ENCODE assay signal across 24 cellular contexts in the genomic region with DNA sequence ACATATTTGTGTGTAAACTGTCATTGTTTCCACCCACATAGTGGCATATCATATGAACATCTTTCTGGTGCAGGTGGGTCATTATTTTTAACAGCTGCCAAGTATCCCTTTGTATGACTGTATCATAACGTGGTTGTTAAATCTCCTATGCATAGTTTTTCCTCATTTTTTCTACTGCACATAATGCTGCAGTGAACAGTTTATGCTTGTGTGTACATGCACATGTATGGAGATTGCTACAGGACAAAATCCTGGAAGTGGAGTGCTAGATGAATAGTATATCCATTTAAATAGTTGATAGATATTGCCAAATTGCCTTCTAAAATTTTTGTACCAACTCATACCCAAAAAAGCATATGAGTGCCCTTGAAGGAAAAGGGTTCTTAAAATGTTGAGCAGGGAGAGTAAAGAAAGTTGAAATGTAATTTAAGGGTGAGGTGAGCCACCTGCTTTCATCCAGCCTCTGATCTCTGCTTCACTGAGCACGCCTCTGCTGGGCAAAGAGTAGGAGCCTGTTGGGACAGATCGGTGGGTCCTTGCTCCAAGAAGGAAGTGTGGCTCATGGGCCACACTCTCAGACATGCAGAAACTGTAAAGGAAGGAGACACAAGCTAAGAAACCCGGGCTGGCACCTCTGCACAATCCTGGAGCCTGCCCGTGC. TPM values are rescaled to one million over a fixed set of nuclear protein-coding genes. Genes with fewer than 3 reads are reported as not detected.
"Had no signal": no experiment of that assay in that cellular context is flagged by ENCODE, and none has a peak within 500 bp of the region (broad histone marks: within the 10 kb centered on the region; RNA-seq: fewer than 3 reads in every experiment).

No MANE protein-coding gene starts in this region.

- DNase-seq: activated CD4-positive, alpha-beta memory T cell treated with anti-CD3 and anti-CD28 coated beads, Interleukin-2, amount 10 ng/mL, durations not matched to agents 7 days and 5 days; activated CD4-positive, alpha-beta T cell treated with anti-CD3 and anti-CD28 coated beads for 48 hours; activated CD4-positive, CD25-positive, alpha-beta regulatory T cell; activated CD8-positive, alpha-beta memory T cell treated with anti-CD3 and anti-CD28 coated beads, Interleukin-2, amount 10 ng/mL, durations not matched to agents 7 days and 5 days; activated naive CD4-positive, alpha-beta T cell treated with Interleukin-2 at 50 U/mL for 16 hours; activated naive CD8-positive, alpha-beta T cell treated with anti-CD3 and anti-CD28 coated beads, Interleukin-2, amount 10 ng/mL, durations not matched to agents 7 days and 5 days; body of pancreas; colonic mucosa; glutamatergic neuron; hippocampal formation; islet precursor cell; nephron progenitor cell; stimulated activated CD4-positive, alpha-beta T cell treated with anti-CD3 and anti-CD28 coated beads, Interleukin-2, amount 100 ng/mL, for 48 hours; stimulated activated naive CD8-positive, alpha-beta T cell treated with anti-CD3 and anti-CD28 coated beads, Interleukin-15, amount 100 ng/mL, for 72 hours; T-cell; T1000; upper lobe of right lung had no signal

- H3K27me3 ChIP-seq: body of pancreas, colonic mucosa, esophagus muscularis mucosa, upper lobe of right lung had no signal

- H3K27ac Mint-ChIP-seq: activated CD4-positive, alpha-beta memory T cell treated with anti-CD3 and anti-CD28 coated beads, Interleukin-2, amount 10 ng/mL, durations not matched to agents 7 days and 5 days; activated CD8-positive, alpha-beta memory T cell treated with anti-CD3 and anti-CD28 coated beads, Interleukin-2, amount 10 ng/mL, durations not matched to agents 7 days and 5 days; activated naive CD8-positive, alpha-beta T cell treated with anti-CD3 and anti-CD28 coated beads, Interleukin-2, amount 10 ng/mL, durations not matched to agents 7 days and 5 days; activated T-helper 2 cell treated with anti-CD3 and anti-CD28 coated beads, Interferon-gamma antibody, Interleukin-2, Interleukin-4, amounts not matched to agents 10 μg/mL and 5 μg/mL and 100 μg/mL, durations not matched to agents 14 hours and 24 hours and 36 hours; endodermal cell; mesothelial cell of epicardium; nephron progenitor cell; stimulated activated naive CD8-positive, alpha-beta T cell treated with anti-CD3 and anti-CD28 coated beads, Interleukin-15, amount 100 ng/mL, for 72 hours; T-cell had no signal

- H3K4me3 ChIP-seq: body of pancreas, colonic mucosa, esophagus muscularis mucosa, lung, upper lobe of right lung had no signal

- H3K36me3 ChIP-seq: colonic mucosa had no signal

- H3K27me3 Mint-ChIP-seq: activated CD4-positive, alpha-beta memory T cell treated with anti-CD3 and anti-CD28 coated beads, Interleukin-2, amount 10 ng/mL, durations not matched to agents 7 days and 5 days; activated CD8-positive, alpha-beta memory T cell treated with anti-CD3 and anti-CD28 coated beads, Interleukin-2, amount 10 ng/mL, durations not matched to agents 7 days and 5 days had no signal

- H3K9me3 ChIP-seq: body of pancreas, colonic mucosa, esophagus muscularis mucosa, upper lobe of right lung had no signal

- H3K4me3 Mint-ChIP-seq: activated CD4-positive, alpha-beta memory T cell treated with anti-CD3 and anti-CD28 coated beads, Interleukin-2, amount 10 ng/mL, durations not matched to agents 7 days and 5 days; activated CD8-positive, alpha-beta memory T cell treated with anti-CD3 and anti-CD28 coated beads, Interleukin-2, amount 10 ng/mL, durations not matched to agents 7 days and 5 days; activated naive CD8-positive, alpha-beta T cell treated with anti-CD3 and anti-CD28 coated beads, Interleukin-2, amount 10 ng/mL, durations not matched to agents 7 days and 5 days; central memory CD8-positive, alpha-beta T cell; endodermal cell; mesothelial cell of epicardium; nephron progenitor cell; stimulated activated naive CD8-positive, alpha-beta T cell treated with anti-CD3 and anti-CD28 coated beads, Interleukin-15, amount 100 ng/mL, for 72 hours; T-cell had no signal

- H3K4me1 ChIP-seq: body of pancreas, colonic mucosa, upper lobe of right lung had no signal

- ATAC-seq: activated CD8-positive, alpha-beta memory T cell treated with anti-CD3 and anti-CD28 coated beads, Interleukin-2, amount 10 ng/mL, durations not matched to agents 7 days and 5 days; body of pancreas; left lobe of liver; stimulated activated naive CD8-positive, alpha-beta T cell treated with anti-CD3 and anti-CD28 coated beads, Interleukin-15, amount 100 ng/mL, for 72 hours; T-cell; upper lobe of right lung had no signal

- H3K36me3 Mint-ChIP-seq: activated naive CD8-positive, alpha-beta T cell treated with anti-CD3 and anti-CD28 coated beads, Interleukin-2, amount 10 ng/mL, durations not matched to agents 7 days and 5 days; mesothelial cell of epicardium; T-cell had no signal

- H3K4me1 Mint-ChIP-seq: central memory CD8-positive, alpha-beta T cell; endodermal cell; nephron progenitor cell; stimulated activated naive CD8-positive, alpha-beta T cell treated with anti-CD3 and anti-CD28 coated beads, Interleukin-15, amount 100 ng/mL, for 72 hours; T-cell had no signal

- H3K27ac ChIP-seq: body of pancreas, colonic mucosa, upper lobe of right lung had no signal

RNA-seq across cellular contexts. Expression of gene HLF, which starts 55.3 kb away (rescaled TPM):
- total RNA-seq: endodermal cell had no signal
